ENCODE assay signal across 20 cellular contexts in the genomic region with DNA sequence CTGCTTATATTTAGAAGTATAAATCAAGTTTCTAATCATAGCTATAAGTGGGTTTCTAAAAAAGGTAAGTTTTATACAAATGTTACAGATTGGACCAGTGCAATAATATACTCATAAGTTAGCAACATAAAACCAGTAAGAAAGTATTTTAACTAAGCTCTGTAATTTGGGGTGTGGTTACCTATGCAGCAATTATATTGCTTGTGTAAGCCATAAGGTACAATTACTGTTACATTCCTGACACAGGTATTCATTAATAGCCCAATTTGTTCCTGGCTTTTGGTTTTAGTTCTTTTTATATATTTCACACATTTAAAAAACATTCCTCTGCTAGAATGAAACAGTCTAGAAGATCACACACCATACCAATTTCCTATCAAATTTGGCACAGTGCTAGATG.
A peak's percentile ranks its signal among the peaks of the same experiment; 100 is the strongest.
DNase-seq lines count a peak whose midpoint lies in the region; ATAC-seq, FAIRE-seq and TF ChIP-seq lines count a peak whose summit lies in the region.
"Had no signal": no experiment of that assay in that cellular context is flagged by ENCODE, and none has a peak within 500 bp of the region (broad histone marks: within the 10 kb centered on the region; RNA-seq: fewer than 3 reads in every experiment).

No MANE protein-coding gene starts in this region.

- no peak for TF ChIP-seq POLR2A in transverse colon (IDR thresholded peaks at IDR 0.05)

- H3K4me1 ChIP-seq in left ventricle myocardium inferior (peaks cover 54% of the 10 kb centered on the region), kidney (ENCODE audit: control insufficient read depth in 1 of 2, insufficient read depth in 1 of 2, low read depth in 1 of 2, low read length in 2 of 2) (peaks cover 0 to 8% of the 10 kb centered on the region in 2 donors), transverse colon (peaks cover 10 to 87% (median 72%) of the 10 kb centered on the region in 4 donors)

- peaks cover 5% of the 10 kb centered on the region for H3K36me3 Mint-ChIP-seq in osteocyte (ENCODE audit: unreplicated experiment)

- H3K4me3 Mint-ChIP-seq in osteocyte (ENCODE audit: unreplicated experiment), result no peak overlapping the region
- H3K4me3 Mint-ChIP-seq: B cell had no signal

- H3K36me3 ChIP-seq in left ventricle myocardium inferior (no peaks in the 10 kb centered on the region), bronchial epithelial cell (ENCODE audit: control insufficient read depth, insufficient read depth, low read length) (no peaks in the 10 kb centered on the region), kidney (ENCODE audit: control insufficient read depth in 1 of 2, insufficient read depth in 2 of 2, low read length in 2 of 2) (no peaks in the 10 kb centered on the region), transverse colon (no peaks in the 10 kb centered on the region)

- no peaks in the 10 kb centered on the region for H3K9me3 Mint-ChIP-seq in osteocyte (ENCODE audit: unreplicated experiment)

- H3K4me1 Mint-ChIP-seq in osteocyte (ENCODE audit: unreplicated experiment), result peaks cover 5% of the 10 kb centered on the region

- H3K9ac ChIP-seq in kidney (ENCODE audit: low read length in 2 of 2), result no peak overlapping the region

- FAIRE-seq in bronchial epithelial cell (lab: Jason Lieb, UNC), result no peak
- FAIRE-seq in kidney (lab: Jason Lieb, UNC), result peak; percentile 15

- ATAC-seq in HG02623 (IDR thresholded peaks at IDR 0.05; ENCODE audit: unreplicated experiment), result no peak
- ATAC-seq: Panc1, Right ventricle myocardium inferior had no signal

- no peak for TF ChIP-seq EP300 in transverse colon (IDR thresholded peaks at IDR 0.05; ENCODE audit: low read depth)

- no peak for DNase-seq in left ventricle myocardium inferior
- DNase-seq in cardiac septum (ENCODE audit: low spot score), result no peak
- peak; percentile 61 for DNase-seq in bronchial epithelial cell (ENCODE audit: low read depth)
- DNase-seq in kidney, result no peak
- DNase-seq in transverse colon, result no peak
- DNase-seq in OCI-M2 (lab: John Stamatoyannopoulos, UW; ENCODE audit: unreplicated experiment), result no peak
- DNase-seq in osteocyte (ENCODE audit: extremely low spot score, unreplicated experiment), result no peak
- DNase-seq: 8988T, DMS 273 treated with DMSO at 0.1 percent for 48 hours, DND-41, H7, KBM-7, MV-4-11, NCI-H187 treated with DMSO at 0.1 percent for 48 hours, NCI-H226, NCI-H524 had no signal

- H3K27me3 Mint-ChIP-seq in osteocyte (ENCODE audit: unreplicated experiment), result no peaks in the 10 kb centered on the region
- H3K27me3 Mint-ChIP-seq: B cell had no signal

- H3K27ac ChIP-seq in left ventricle myocardium inferior (replicated peaks) (peak overlapping the region; percentile 41), kidney (ENCODE audit: low read depth in 2 of 2, low read length in 2 of 2) (no peak overlapping the region), transverse colon (peak overlapping the region; percentile 70 to 84 (median 80))

- intact Hi-C loops in left ventricle myocardium inferior (cut with micrococcal nuclease) (no loop called here), cardiac septum (cut with DNase I) (loop anchor here (5.0 kb wide), 1 partner anchor 73 kb away; no protein-coding TSS in a partner anchor), kidney (cut with DNase I) (no loop called here), transverse colon (cut with DNase I; ENCODE audit: low total_unique reads) (no loop called here)

- TF ChIP-seq CTCF in left ventricle myocardium inferior (IDR thresholded peaks at IDR 0.05; ENCODE audit: borderline replicate concordance) (no peak), bronchial epithelial cell (IDR thresholded peaks at IDR 0.05; ENCODE audit: insufficient read depth, low read length, severe bottlenecking) (no peak), kidney (IDR thresholded peaks at IDR 0.05; ENCODE audit: borderline replicate concordance, extremely low read depth, insufficient read depth) (no peak), transverse colon (IDR thresholded peaks at IDR 0.05) (no peak), osteocyte (IDR thresholded peaks at IDR 0.05) (no peak)

- in situ Hi-C loops in transverse colon (cut with MboI; ENCODE audit: low pct_ligation_motif_present in 1 of 4, low pct_unique_long_range_greater_than_20kb in 1 of 4, low sequenced_read_pairs in 3 of 4), result loop anchor here in 1 of 4 donors (10.0 kb wide), 1 partner anchor 60 kb away; no protein-coding TSS in a partner anchor

- H3K27ac Mint-ChIP-seq in osteocyte (ENCODE audit: unreplicated experiment), result no peak overlapping the region
- H3K27ac Mint-ChIP-seq: B cell had no signal

- no peaks in the 10 kb centered on the region for H3K27me3 ChIP-seq in left ventricle myocardium inferior (ENCODE audit: low read depth)
- no peaks in the 10 kb centered on the region for H3K27me3 ChIP-seq in bronchial epithelial cell (ENCODE audit: control insufficient read depth, insufficient read depth, low read length)
- H3K27me3 ChIP-seq in transverse colon, result no peaks in the 10 kb centered on the region

- H3K9me3 ChIP-seq in left ventricle myocardium inferior (replicated peaks) (peaks cover 13% of the 10 kb centered on the region), kidney (ENCODE audit: control insufficient read depth in 1 of 2, low read length in 2 of 2) (no peaks in the 10 kb centered on the region), transverse colon (peaks cover 0 to 8% of the 10 kb centered on the region in 2 donors)

- H3K4me3 ChIP-seq in left ventricle myocardium inferior (no peak overlapping the region), bronchial epithelial cell (ENCODE audit: low read depth, low read length) (no peak overlapping the region), kidney (ENCODE audit: low read length in 2 of 2) (no peak overlapping the region), transverse colon (no peak overlapping the region)

Comparison
In these comparisons a context has a peak if more than half of its experiments do, and no peak if none do; other contexts are left out.
1. H3K27ac ChIP-seq: peak in left ventricle myocardium inferior (single experiment) and transverse colon (4 of 4); none in kidney (0 of 2).